21 cellular contexts compared by ENCODE assay signal in genomic region chrX:122475306-122475705, GRCh38.
A peak's percentile ranks its signal among the peaks of the same experiment; 100 is the strongest.
DNase-seq lines count a peak whose midpoint lies in the region; FAIRE-seq and TF ChIP-seq lines count a peak whose summit lies in the region.
"Had no signal": no experiment of that assay in that cellular context is flagged by ENCODE, and none has a peak within 500 bp of the region (broad histone marks: within the 10 kb centered on the region; RNA-seq: fewer than 3 reads in every experiment).

No MANE protein-coding gene starts in this region.

- TF ChIP-seq POLR2A in thyroid gland (IDR thresholded peaks at IDR 0.05), result no peak

- H4K20me1 ChIP-seq in astrocyte (ENCODE audit: insufficient read depth, low read length) (no peaks in the 10 kb centered on the region), keratinocyte (ENCODE audit: control insufficient read depth, extremely low read depth, insufficient read depth, low read length) (no peaks in the 10 kb centered on the region)

- TF ChIP-seq CTCF in astrocyte (IDR thresholded peaks at IDR 0.05; ENCODE audit: insufficient read depth, low read depth, low read length) (no peak), keratinocyte (optimal IDR thresholded peaks at IDR 0.05 in 1 of 3, IDR thresholded peaks at IDR 0.05 in 1 of 3, conservative IDR thresholded peaks at IDR 0.05 in 1 of 3; ENCODE audit: extremely low read depth in 1 of 3, insufficient read depth in 2 of 3, low read length in 3 of 3) (no peak), thyroid gland (IDR thresholded peaks at IDR 0.05) (no peak)

- H3K27ac ChIP-seq in astrocyte (ENCODE audit: low read depth, low read length) (no peak overlapping the region), keratinocyte (ENCODE audit: control insufficient read depth, insufficient read depth, low read length) (no peak overlapping the region), thyroid gland (no peak overlapping the region)
- H3K27ac ChIP-seq: HL-60, PC-9 had no signal

- H3K9me3 ChIP-seq in astrocyte (ENCODE audit: insufficient read depth, low read depth, low read length) (no peaks in the 10 kb centered on the region), keratinocyte (ENCODE audit: control insufficient read depth, low read depth, low read length) (no peaks in the 10 kb centered on the region), thyroid gland (no peaks in the 10 kb centered on the region)
- H3K9me3 ChIP-seq: Caco-2 had no signal

- no peak overlapping the region for H2AFZ ChIP-seq in astrocyte (ENCODE audit: low read depth, low read length)
- H2AFZ ChIP-seq in keratinocyte (ENCODE audit: control insufficient read depth, low read length), result no peak overlapping the region
- H2AFZ ChIP-seq: PC-9 had no signal

- H3K9ac ChIP-seq in astrocyte (ENCODE audit: low read length), result no peak overlapping the region
- no peak overlapping the region for H3K9ac ChIP-seq in keratinocyte (ENCODE audit: control insufficient read depth, extremely low read depth, insufficient read depth, low read length)

- H3K27me3 ChIP-seq in astrocyte (ENCODE audit: insufficient read depth, low read length) (no peaks in the 10 kb centered on the region), keratinocyte (ENCODE audit: control insufficient read depth, extremely low read depth, insufficient read depth, low read length) (no peaks in the 10 kb centered on the region), thyroid gland (no peaks in the 10 kb centered on the region)

- peaks cover 3% of the 10 kb centered on the region for H3K4me1 Mint-ChIP-seq in astrocyte (ENCODE audit: low read depth, unreplicated experiment)
- H3K4me1 Mint-ChIP-seq: H9 had no signal

- no peak overlapping the region for H3K4me3 ChIP-seq in astrocyte (ENCODE audit: insufficient read depth, low read depth, low read length)
- no peak overlapping the region for H3K4me3 ChIP-seq in keratinocyte (ENCODE audit: control insufficient read depth in 2 of 3, extremely low read depth in 1 of 3, insufficient read depth in 2 of 3, low read depth in 1 of 3, low read length in 3 of 3)
- H3K4me3 ChIP-seq in thyroid gland (replicated peaks in 1 of 3), result no peak overlapping the region
- H3K4me3 ChIP-seq: PC-9 had no signal

- dilution Hi-C loops in keratinocyte (cut with MboI; ENCODE audit: extremely low pct_ligation_motif_present, low sequenced_read_pairs), result no loop called here

- H3K4me2 ChIP-seq in astrocyte (ENCODE audit: low read length) (no peak overlapping the region), keratinocyte (ENCODE audit: control insufficient read depth, extremely low read depth, insufficient read depth, low read depth, low read length) (no peak overlapping the region)
- H3K4me2 ChIP-seq: PC-9 had no signal

- FAIRE-seq in astrocyte (lab: Jason Lieb, UNC), result peak; percentile 95
- peak; percentile 56 for FAIRE-seq in keratinocyte (lab: Jason Lieb, UNC)
- FAIRE-seq: A204.1 had no signal

- H3K27me3 Mint-ChIP-seq in astrocyte (ENCODE audit: low read depth, unreplicated experiment), result no peaks in the 10 kb centered on the region
- H3K27me3 Mint-ChIP-seq: CD4-positive, alpha-beta T cell; IgD-negative memory B cell had no signal

- intact Hi-C loops in thyroid gland (cut with DNase I), result no loop called here

- no peak overlapping the region for H3K27ac Mint-ChIP-seq in astrocyte (ENCODE audit: unreplicated experiment)
- H3K27ac Mint-ChIP-seq: CD4-positive, alpha-beta T cell; H9; IgD-negative memory B cell had no signal

- DNase-seq in EH (ENCODE audit: low read depth) (peak; percentile 31), HPDE6-E6E7 (ENCODE audit: extremely low spot score) (peak; percentile 0), astrocyte (ENCODE audit: low read depth) (peak; percentile 46), keratinocyte (ENCODE audit: low read depth, low spot score) (no peak), NCI-H2227 treated with DMSO at 0.1 percent for 48 hours (lab: John Stamatoyannopoulos, UW) (no peak), SHP77 treated with DMSO at 0.1 percent for 48 hours (lab: John Stamatoyannopoulos, UW) (no peak), thyroid gland (no peak)
- no peak for DNase-seq in central memory CD4-positive, alpha-beta T cell
- DNase-seq: Caco-2; CD4-positive, alpha-beta T cell; H9; Karpas-422; MM.1S; NCI-H1092; NCI-H1694; NCI-H524; NCI-H82; PC-9 had no signal

- no peak overlapping the region for H3K4me3 Mint-ChIP-seq in astrocyte (ENCODE audit: unreplicated experiment)
- H3K4me3 Mint-ChIP-seq: CD4-positive, alpha-beta T cell; H9; IgD-negative memory B cell had no signal

- no peaks in the 10 kb centered on the region for H3K9me3 Mint-ChIP-seq in astrocyte (ENCODE audit: unreplicated experiment)
- H3K9me3 Mint-ChIP-seq: CD4-positive, alpha-beta T cell had no signal

- H3K36me3 ChIP-seq in astrocyte (ENCODE audit: insufficient read depth, low read length) (no peaks in the 10 kb centered on the region), keratinocyte (ENCODE audit: control insufficient read depth in 2 of 2, extremely low read depth in 1 of 2, insufficient read depth in 2 of 2, low read length in 2 of 2) (no peaks in the 10 kb centered on the region), thyroid gland (no peaks in the 10 kb centered on the region)

- H3K4me1 ChIP-seq in astrocyte (ENCODE audit: insufficient read depth, low read length) (no peaks in the 10 kb centered on the region), keratinocyte (ENCODE audit: control insufficient read depth, extremely low read depth, insufficient read depth, low read length) (peaks cover 4% of the 10 kb centered on the region), thyroid gland (no peaks in the 10 kb centered on the region)

- H3K79me2 ChIP-seq in astrocyte (ENCODE audit: insufficient read depth, low read length) (no peaks in the 10 kb centered on the region), keratinocyte (ENCODE audit: control insufficient read depth, insufficient read depth, low read length) (no peaks in the 10 kb centered on the region)

- H3K36me3 Mint-ChIP-seq in astrocyte (ENCODE audit: low read depth, unreplicated experiment), result no peaks in the 10 kb centered on the region
- H3K36me3 Mint-ChIP-seq: IgD-negative memory B cell had no signal

- H3K9me1 ChIP-seq in keratinocyte (ENCODE audit: control insufficient read depth, extremely low read depth, insufficient read depth, low read length), result no peaks in the 10 kb centered on the region

Comparison
In these comparisons a context has a peak if more than half of its experiments do, and no peak if none do; other contexts are left out.
1. DNase-seq: peak in EH (single experiment), HPDE6-E6E7 (single experiment) and astrocyte (single experiment); none in keratinocyte (single experiment), NCI-H2227 treated with DMSO at 0.1 percent for 48 hours (single experiment), SHP77 treated with DMSO at 0.1 percent for 48 hours (single experiment), central memory CD4-positive, alpha-beta T cell (single experiment) and thyroid gland (0 of 2).